Comparison of ENCODE assay signal across 8 cellular contexts in genomic region chr10:23095404-23095965, GRCh38.
DNase-seq lines count a peak whose midpoint lies in the region; ATAC-seq and TF ChIP-seq lines count a peak whose summit lies in the region.

TSS of gene MSRB2 (plus strand) at chr10:23095579. CDS start at chr10:23095609, 30 bp downstream.

- DNase-seq in GM13976 (ENCODE audit: low spot score) = peak; percentile 89
- DNase-seq in NCI-H128 (lab: John Stamatoyannopoulos, UW; ENCODE audit: unreplicated experiment) = peak; percentile 3
- peak; percentile 64 for DNase-seq in T-helper 9 cell
- peak; percentile 97 for DNase-seq in astrocyte of the hippocampus (ENCODE audit: low read depth, low spot score)
- peak; percentile 33 to 96 (median 84) for DNase-seq in hypothalamus (lab: John Stamatoyannopoulos, UW)
- peak; percentile 76 for DNase-seq in retinal pigment epithelial cell (ENCODE audit: low read depth)
- no peak for DNase-seq in cortex of kidney (lab: John Stamatoyannopoulos, UW)

- peak within 1 kb of the TSS; percentile 64 for H3K4me3 ChIP-seq in retinal pigment epithelial cell (ENCODE audit: low read length)

- TF ChIP-seq CTCF in GM13976 (IDR thresholded peaks at IDR 0.05; ENCODE audit: borderline replicate concordance, control extremely low read depth, extremely low read depth, insufficient read depth, missing control alignments) (no peak), retinal pigment epithelial cell (conservative IDR thresholded peaks at IDR 0.05; ENCODE audit: low read depth, low read length) (no peak)

- peak; percentile 71 for ATAC-seq in HG02678 (IDR thresholded peaks at IDR 0.05; ENCODE audit: unreplicated experiment)

- in situ Hi-C loops in GM13976 (cut with MboI; ENCODE audit: low sequenced_read_pairs, unreplicated experiment) = no loop called here
